Comparison of ENCODE assay signal across 22 cellular contexts in genomic region chr1:228493141-228494043, GRCh38. TPM values are rescaled to one million over a fixed set of nuclear protein-coding genes. Genes with fewer than 3 reads are reported as not detected.
DNase-seq lines count a peak whose midpoint lies in the region; ATAC-seq, FAIRE-seq and TF ChIP-seq lines count a peak whose summit lies in the region.
"Had no signal": no experiment of that assay in that cellular context is flagged by ENCODE, and none has a peak within 500 bp of the region (broad histone marks: within the 10 kb centered on the region; RNA-seq: fewer than 3 reads in every experiment).

No MANE protein-coding gene starts in this region.

- H3K9me3 ChIP-seq in small intestine (ENCODE audit: control insufficient read depth, low read depth) = no peaks in the 10 kb centered on the region
- H3K9me3 ChIP-seq: MG63 had no signal

- H3K4me2 ChIP-seq in GM23338 = no peak overlapping the region

- H4K20me1 ChIP-seq in GM23338 (replicated peaks; ENCODE audit: insufficient read depth) = peaks cover 12% of the 10 kb centered on the region; the same call in 1 of the 2 replicates

- no peaks in the 10 kb centered on the region for H3K9me3 Mint-ChIP-seq in activated T-cell treated with anti-CD3 and anti-CD28 coated beads, Interleukin-2, amount 50 U/mL, for 72 hours
- H3K9me3 Mint-ChIP-seq in GM23338 (no peaks in the 10 kb centered on the region), brain (peaks cover 0 to 5% (median 0%) of the 10 kb centered on the region in 5 experiments)
- H3K9me3 Mint-ChIP-seq: H9, HFFc6 had no signal

- H3K36me3 Mint-ChIP-seq in activated T-cell treated with anti-CD3 and anti-CD28 coated beads, Interleukin-2, amount 50 U/mL, for 72 hours (ENCODE audit: insufficient read depth in 2 of 2) = peaks cover 14 to 45% of the 10 kb centered on the region in 2 donors
- H3K36me3 Mint-ChIP-seq in GM23338 (ENCODE audit: low read depth) (peaks cover 46% of the 10 kb centered on the region), brain (peaks cover 83% of the 10 kb centered on the region)

- peaks cover 47% of the 10 kb centered on the region for H3K4me1 Mint-ChIP-seq in activated T-cell treated with anti-CD3 and anti-CD28 coated beads, Interleukin-2, amount 50 U/mL, for 72 hours (ENCODE audit: low read depth)
- H3K4me1 Mint-ChIP-seq in GM23338 (peaks cover 27% of the 10 kb centered on the region; the same call in 2 of the 3 replicates), brain (peaks cover 32% of the 10 kb centered on the region)

- WGBS in small intestine, 3 donors = 95 to 97% (median 96%) methylated on average over 28 of the region's 28 CpGs

- H2AFZ ChIP-seq in GM23338 = no peak overlapping the region

- H3K27ac ChIP-seq in GM23338 (ENCODE audit: low read depth) (no peak overlapping the region), small intestine (ENCODE audit: low read depth in 1 of 2, low read length in 1 of 2) (no peak overlapping the region)

- peak; percentile 28 to 64 for TF ChIP-seq CTCF in GM23338 (conservative IDR thresholded peaks at IDR 0.05; ENCODE audit: low read depth in 2 of 2)
- no peak for TF ChIP-seq CTCF in brain (conservative IDR thresholded peaks at IDR 0.05)

- no peaks in the 10 kb centered on the region for H3F3A ChIP-seq in GM23338 (replicated peaks; ENCODE audit: low read depth)

- H3K27me3 Mint-ChIP-seq in activated T-cell treated with anti-CD3 and anti-CD28 coated beads, Interleukin-2, amount 50 U/mL, for 72 hours (ENCODE audit: low read depth) = no peaks in the 10 kb centered on the region
- H3K27me3 Mint-ChIP-seq in GM23338 (ENCODE audit: insufficient read depth, low read depth, poor library complexity) (peaks cover 8% of the 10 kb centered on the region), brain (peaks cover 3% of the 10 kb centered on the region)

- H3K9me2 ChIP-seq in GM23338 (ENCODE audit: insufficient read depth) = no peaks in the 10 kb centered on the region

- H3K79me2 ChIP-seq in GM23338 (replicated peaks; ENCODE audit: insufficient read depth) = peaks cover 16% of the 10 kb centered on the region

- H3K27ac Mint-ChIP-seq in activated T-cell treated with anti-CD3 and anti-CD28 coated beads, Interleukin-2, amount 50 U/mL, for 72 hours = peak overlapping the region; percentile 3
- H3K27ac Mint-ChIP-seq in GM23338 = no peak overlapping the region
- peak overlapping the region in 3 of 5 experiments; percentile 54 to 88 (median 54) for H3K27ac Mint-ChIP-seq in brain
- H3K27ac Mint-ChIP-seq: HFFc6 had no signal

- no peak for DNase-seq in activated T-cell treated with anti-CD3 and anti-CD28 coated beads, Interleukin-2, amount 50 U/mL, for 72 hours
- DNase-seq in activated T-cell treated with anti-CD3 and anti-CD28 coated beads, Interleukin-2, amount 50 U/mL, for 1 hour = no peak
- DNase-seq in GM23338 (ENCODE audit: low spot score) (no peak), mesenteric fat pad (ENCODE audit: low spot score) (peak; percentile 84), SW480 (ENCODE audit: low spot score) (no peak), NCI-H2081 (lab: John Stamatoyannopoulos, UW) (no peak), small intestine (no peak)
- DNase-seq: 8988T, ACHN, DMS153, DND-41, H9, HFFc6, KG1, MG63, NCI-H1105 treated with DMSO at 0.1 percent for 48 hours, NCI-H2029, NCI-H69, RPMI8226, SHP77 had no signal

- no peak overlapping the region for H3K4me3 ChIP-seq in GM23338
- no peak overlapping the region for H3K4me3 ChIP-seq in small intestine (ENCODE audit: low read depth in 1 of 2, low read length in 2 of 2)
- H3K4me3 ChIP-seq: MG63 had no signal

- H3K4me3 Mint-ChIP-seq in activated T-cell treated with anti-CD3 and anti-CD28 coated beads, Interleukin-2, amount 50 U/mL, for 72 hours = no peak overlapping the region
- H3K4me3 Mint-ChIP-seq in GM23338 (no peak overlapping the region), brain (peak overlapping the region in 1 of 5 experiments; percentile 17)
- H3K4me3 Mint-ChIP-seq: H9, HFFc6 had no signal

- no peaks in the 10 kb centered on the region for H3K27me3 ChIP-seq in GM23338 (ENCODE audit: insufficient read depth)
- no peaks in the 10 kb centered on the region for H3K27me3 ChIP-seq in small intestine (ENCODE audit: control insufficient read depth in 2 of 2, insufficient read depth in 2 of 2, low read length in 2 of 2)
- H3K27me3 ChIP-seq: MG63 had no signal

- ATAC-seq in activated T-cell treated with anti-CD3 and anti-CD28 coated beads, Interleukin-2, amount 50 U/mL, for 72 hours (replicated peaks in 1 of 2) = no peak
- ATAC-seq in GM23338 = no peak

- no peaks in the 10 kb centered on the region; the same call in 1 of the 2 replicates for H3K36me3 ChIP-seq in GM23338 (ENCODE audit: insufficient read depth)
- peaks cover 0 to 13% of the 10 kb centered on the region in 2 donors for H3K36me3 ChIP-seq in small intestine (ENCODE audit: control insufficient read depth in 2 of 2, insufficient read depth in 2 of 2, low read length in 2 of 2)

- FAIRE-seq in small intestine (lab: Jason Lieb, UNC) = no peak
- FAIRE-seq: HTR-8/SVneo had no signal

- H3K4me1 ChIP-seq in GM23338 (ENCODE audit: insufficient read depth) (peaks cover 6% of the 10 kb centered on the region), small intestine (ENCODE audit: control insufficient read depth in 2 of 2, insufficient read depth in 1 of 2, low read depth in 1 of 2, low read length in 1 of 2) (peaks cover 0 to 4% of the 10 kb centered on the region in 2 donors)

TF ChIP-seq in GM23338, 12 proteins besides CTCF, POLR2A, EP300 and RAD21 (continues in another document):
- TF ChIP-seq EZH2phosphoT487 (IDR thresholded peaks at IDR 0.05; ENCODE audit: unreplicated experiment) (no peak), ZNF462 (CRISPR knock-in tag; IDR thresholded peaks at IDR 0.05) (no peak), ZNF114 (CRISPR knock-in tag; IDR thresholded peaks at IDR 0.05) (no peak)

RNA-seq across cellular contexts. Expression of gene RNF187, which starts 6.2 kb away (rescaled TPM):
- total RNA-seq in activated T-cell treated with anti-CD3 and anti-CD28 coated beads, Interleukin-2, amount 50 U/mL, for 72 hours = 100 to 1,000 TPM; 306 to 339 TPM
- total RNA-seq in GM23338 (2014; rRNA removed; shearing (Covaris generic)) = 55.3 and 59.3 TPM in 2 replicates
- polyA plus RNA-seq in GM23338 (2016; fragmentation: Nextera tagmentation; extraction: Ambion mirVana) = 24.8 and 28.7 TPM in 2 replicates
- polyA plus RNA-seq in brain (ENCODE audit: insufficient read depth, low read depth, low replicate concordance) = 531 TPM
- total RNA-seq in mesenteric fat pad = 82.4 TPM
- polyA plus RNA-seq in small intestine = 10 to 100 TPM; 25.5 to 44.8 (median 28.6) TPM

Comparison
In these comparisons a context has a peak if more than half of its experiments do, and no peak if none do; other contexts are left out.
1. CTCF ChIP-seq: peak in GM23338 (2 of 2); none in brain (0 of 2).